ENCODE assay signal across 19 cellular contexts in the genomic region with DNA sequence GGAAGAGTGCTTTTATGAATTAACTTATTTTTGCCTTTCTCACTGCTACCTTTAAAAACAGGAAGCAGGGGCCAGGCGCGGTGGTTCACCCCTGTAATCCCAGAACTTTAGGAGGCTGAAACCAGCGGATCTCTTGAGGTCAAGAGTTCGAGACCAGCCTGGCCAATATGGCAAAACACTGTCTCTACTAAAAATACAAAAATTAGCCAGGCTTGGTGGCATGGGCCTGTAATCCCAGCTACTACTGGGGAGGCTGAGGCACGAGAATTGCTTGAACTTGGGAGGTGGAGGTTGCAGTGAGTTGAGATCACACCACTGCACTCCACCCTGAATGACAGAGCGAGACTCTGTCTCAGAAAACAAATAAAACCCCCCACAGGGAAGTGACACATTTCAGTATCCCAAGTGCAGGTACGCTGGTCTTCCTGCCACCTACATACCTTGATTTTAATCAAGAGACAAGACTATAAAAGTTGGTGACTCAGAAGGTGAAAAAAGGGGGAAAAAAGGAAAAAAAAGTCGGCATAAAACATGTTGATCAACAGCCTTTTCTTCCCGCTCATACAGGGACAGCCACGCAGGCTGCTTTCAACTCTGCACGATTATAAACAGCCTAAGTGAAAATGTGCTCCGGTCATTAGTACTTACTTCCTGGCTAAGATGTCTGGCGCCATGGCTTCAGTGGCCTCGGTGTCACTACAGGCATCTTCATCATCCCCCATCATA. TPM values are rescaled to one million over a fixed set of nuclear protein-coding genes. Genes with fewer than 3 reads are reported as not detected.
DNase-seq lines count a peak whose midpoint lies in the region; ATAC-seq and TF ChIP-seq lines count a peak whose summit lies in the region.
"Had no signal": no experiment of that assay in that cellular context is flagged by ENCODE, and none has a peak within 500 bp of the region (broad histone marks: within the 10 kb centered on the region; RNA-seq: fewer than 3 reads in every experiment).

No MANE protein-coding gene starts in this region.

- peak overlapping the region; percentile 22 for H3K4me3 Mint-ChIP-seq in activated naive CD4-positive, alpha-beta T cell treated with anti-CD3 and anti-CD28 coated beads, Interleukin-2, amount 10 ng/mL, durations not matched to agents 7 days and 5 days
- H3K4me3 Mint-ChIP-seq in natural killer cell treated with Interleukin-12 subunit alpha and Interleukin-12 subunit beta and Interleukin-15 and Interleukin-18, amount 100 ng/mL, for 72 hours, result no peak overlapping the region
- H3K4me3 Mint-ChIP-seq: B cell had no signal

- H3K27ac ChIP-seq in PC-3 (ENCODE audit: low read length), result peak overlapping the region; percentile 77
- H3K27ac ChIP-seq in Peyer's patch, result peak overlapping the region in 2 of 4 donors; percentile 15 to 32
- H3K27ac ChIP-seq: 22Rv1, epithelial cell of prostate, parathyroid adenoma had no signal

- no peaks in the 10 kb centered on the region for H3K27me3 Mint-ChIP-seq in activated naive CD4-positive, alpha-beta T cell treated with anti-CD3 and anti-CD28 coated beads, Interleukin-2, amount 10 ng/mL, durations not matched to agents 7 days and 5 days
- no peaks in the 10 kb centered on the region for H3K27me3 Mint-ChIP-seq in natural killer cell treated with Interleukin-12 subunit alpha and Interleukin-12 subunit beta and Interleukin-15 and Interleukin-18, amount 100 ng/mL, for 72 hours
- H3K27me3 Mint-ChIP-seq: B cell had no signal

- intact Hi-C loops in PC-3 (cut with micrococcal nuclease), result loop anchor here (10.0 kb wide), 1 partner anchor 840 kb away; a partner anchor contains a TSS

- H3K4me1 ChIP-seq in PC-3 (ENCODE audit: insufficient read depth, low read length) (peaks cover 23% of the 10 kb centered on the region), Peyer's patch (peaks cover 0 to 10% (median 2%) of the 10 kb centered on the region in 4 donors)
- H3K4me1 ChIP-seq: parathyroid adenoma had no signal

- peak; percentile 83 to 86 for ATAC-seq in activated CD4-positive, CD25-positive, alpha-beta regulatory T cell treated with anti-CD3 and anti-CD28 coated beads, Interleukin-2, amount 50 U/mL, for 24 hours
- ATAC-seq in PC-3, result peak; percentile 97
- no peak for ATAC-seq in natural killer cell treated with Interleukin-12 subunit alpha and Interleukin-12 subunit beta and Interleukin-15 and Interleukin-18, amount 100 ng/mL, for 72 hours
- ATAC-seq: left lobe of liver had no signal

- H3K4me2 ChIP-seq in PC-3 (ENCODE audit: low read length), result peak overlapping the region; percentile 64

- peaks cover 6% of the 10 kb centered on the region; the same call in 1 of the 2 replicates for H3K36me3 ChIP-seq in PC-3 (ENCODE audit: low read depth, low read length)
- peaks cover 0 to 41% (median 0%) of the 10 kb centered on the region in 3 donors for H3K36me3 ChIP-seq in Peyer's patch

- peaks cover 37% of the 10 kb centered on the region for H3K4me1 Mint-ChIP-seq in activated naive CD4-positive, alpha-beta T cell treated with anti-CD3 and anti-CD28 coated beads, Interleukin-2, amount 10 ng/mL, durations not matched to agents 7 days and 5 days
- peaks cover 7 to 11% of the 10 kb centered on the region in 2 donors for H3K4me1 Mint-ChIP-seq in natural killer cell treated with Interleukin-12 subunit alpha and Interleukin-12 subunit beta and Interleukin-15 and Interleukin-18, amount 100 ng/mL, for 72 hours (ENCODE audit: low read depth in 2 of 2)

- H3K9me3 ChIP-seq in PC-3 (ENCODE audit: low read length) (no peaks in the 10 kb centered on the region), Peyer's patch (no peaks in the 10 kb centered on the region)
- H3K9me3 ChIP-seq: upper lobe of left lung had no signal

- TF ChIP-seq CTCF in PC-3 (conservative IDR thresholded peaks at IDR 0.05; ENCODE audit: low read depth, low read length) (no peak), Peyer's patch (IDR thresholded peaks at IDR 0.05) (no peak)

- CTCF ChIA-PET in PC-3 (lab: Charles Lee), result interaction anchor here (1.1 kb wide), 1 partner anchor 253 kb away, joined by 5 read pairs; a partner anchor contains a TSS
- CTCF ChIA-PET in activated naive CD4-positive, alpha-beta T cell treated with anti-CD3 and anti-CD28 coated beads, Interleukin-2, amount 10 ng/mL, durations not matched to agents 7 days and 5 days (lab: Charles Lee), result interaction anchor here (1.1 to 9.5 kb wide), 8 partner anchors 12 to 262 kb away, joined by 3 to 111 read pairs (median 6); a partner anchor contains a TSS

- no peak for TF ChIP-seq POLR2A in Peyer's patch (IDR thresholded peaks at IDR 0.05)

- H3K9me2 ChIP-seq in PC-3 (replicated peaks; ENCODE audit: low read length), result no peaks in the 10 kb centered on the region

- peak overlapping the region; percentile 56 for H3K9ac ChIP-seq in PC-3 (ENCODE audit: low read length)
- H3K9ac ChIP-seq: parathyroid adenoma had no signal

- H3K9me3 Mint-ChIP-seq in activated naive CD4-positive, alpha-beta T cell treated with anti-CD3 and anti-CD28 coated beads, Interleukin-2, amount 10 ng/mL, durations not matched to agents 7 days and 5 days, result no peaks in the 10 kb centered on the region
- no peaks in the 10 kb centered on the region for H3K9me3 Mint-ChIP-seq in natural killer cell treated with Interleukin-12 subunit alpha and Interleukin-12 subunit beta and Interleukin-15 and Interleukin-18, amount 100 ng/mL, for 72 hours

- H3F3A ChIP-seq in PC-3 (ENCODE audit: low read length, unreplicated experiment), result no peaks in the 10 kb centered on the region

- DNase-seq in activated CD4-positive, CD25-positive, alpha-beta regulatory T cell (lab: John Stamatoyannopoulos, UW), result no peak
- peak; percentile 86 for DNase-seq in PC-3
- no peak for DNase-seq in activated naive CD4-positive, alpha-beta T cell treated with anti-CD3 and anti-CD28 coated beads, Interleukin-2, amount 10 ng/mL, durations not matched to agents 7 days and 5 days
- no peak for DNase-seq in natural killer cell treated with Interleukin-12 subunit alpha and Interleukin-12 subunit beta and Interleukin-15 and Interleukin-18, amount 100 ng/mL, for 72 hours (ENCODE audit: low spot score)
- no peak for DNase-seq in dedifferentiated amniotic fluid mesenchymal stem cell (ENCODE audit: extremely low spot score)
- no peak for DNase-seq in Peyer's patch
- DNase-seq in DMS 273 treated with DMSO at 0.1 percent for 48 hours (lab: John Stamatoyannopoulos, UW), result no peak
- DNase-seq: DMS153, NCI-H1436, NCI-H2171 treated with DMSO at 0.1 percent for 48 hours, NCI-H82, upper lobe of left lung had no signal

- H3K27ac Mint-ChIP-seq in activated naive CD4-positive, alpha-beta T cell treated with anti-CD3 and anti-CD28 coated beads, Interleukin-2, amount 10 ng/mL, durations not matched to agents 7 days and 5 days, result peak overlapping the region; percentile 81
- H3K27ac Mint-ChIP-seq in natural killer cell treated with Interleukin-12 subunit alpha and Interleukin-12 subunit beta and Interleukin-15 and Interleukin-18, amount 100 ng/mL, for 72 hours, result peak overlapping the region; percentile 62 to 68
- H3K27ac Mint-ChIP-seq: B cell had no signal

- peaks cover 44% of the 10 kb centered on the region for H3K36me3 Mint-ChIP-seq in activated naive CD4-positive, alpha-beta T cell treated with anti-CD3 and anti-CD28 coated beads, Interleukin-2, amount 10 ng/mL, durations not matched to agents 7 days and 5 days
- peaks cover 7% of the 10 kb centered on the region for H3K36me3 Mint-ChIP-seq in natural killer cell treated with Interleukin-12 subunit alpha and Interleukin-12 subunit beta and Interleukin-15 and Interleukin-18, amount 100 ng/mL, for 72 hours

- 0 out of 2 replicates have a peak overlapping the region, but pooled peaks have one; percentile 1 for H3K4me3 ChIP-seq in PC-3 (ENCODE audit: low read length)
- no peak overlapping the region for H3K4me3 ChIP-seq in Peyer's patch
- H3K4me3 ChIP-seq: upper lobe of left lung had no signal

- POLR2A ChIA-PET in PC-3 (lab: Charles Lee; ENCODE audit: unreplicated experiment), result no interaction called here

- H4K20me1 ChIP-seq in PC-3 (ENCODE audit: low read length), result no peaks in the 10 kb centered on the region

- H2AFZ ChIP-seq in PC-3 (ENCODE audit: low read length), result no peak overlapping the region
- H2AFZ ChIP-seq: parathyroid adenoma had no signal

- H3K79me2 ChIP-seq in PC-3 (ENCODE audit: low read length), result no peaks in the 10 kb centered on the region

- H3K27me3 ChIP-seq in PC-3 (ENCODE audit: low read length), result no peaks in the 10 kb centered on the region
- no peaks in the 10 kb centered on the region for H3K27me3 ChIP-seq in Peyer's patch
- H3K27me3 ChIP-seq: upper lobe of left lung had no signal

- BruUV-seq in PC-3 (replicated peaks; lab: Mats Ljungman, UMichigan), result TSS peak; percentile 6

RNA-seq across cellular contexts. Expression of a gene that starts 18.8 kb away (rescaled TPM):
- total RNA-seq in PC-3 (2014; rRNA removed), result 132 and 150 TPM in 2 replicates
- total RNA-seq in natural killer cell treated with Interleukin-12 subunit alpha and Interleukin-12 subunit beta and Interleukin-15 and Interleukin-18, amount 100 ng/mL, for 72 hours, result 10 to 100 TPM; 47.5 to 56.3 TPM
- 10 to 100 TPM; 48.2 to 79.8 (median 66.0) TPM for total RNA-seq in Peyer's patch

RNA-seq across cellular contexts. Expression of a gene that starts 59.4 kb away (rescaled TPM):
- total RNA-seq in PC-3 (2014; rRNA removed), result 0.29 TPM in 1 of 2 replicates, not detected in the other
- total RNA-seq in natural killer cell treated with Interleukin-12 subunit alpha and Interleukin-12 subunit beta and Interleukin-15 and Interleukin-18, amount 100 ng/mL, for 72 hours, result not detected
- 10 to 100 TPM; 22.3 to 68.2 (median 35.6) TPM for total RNA-seq in Peyer's patch
- total RNA-seq: HT1080 had no signal

Comparison
In these comparisons a context has a peak if more than half of its experiments do, and no peak if none do; other contexts are left out.
1. ATAC-seq: peak in activated CD4-positive, CD25-positive, alpha-beta regulatory T cell treated with anti-CD3 and anti-CD28 coated beads, Interleukin-2, amount 50 U/mL, for 24 hours (2 of 2) and PC-3 (single experiment); none in natural killer cell treated with Interleukin-12 subunit alpha and Interleukin-12 subunit beta and Interleukin-15 and Interleukin-18, amount 100 ng/mL, for 72 hours (0 of 2).
2. RNA of a gene that starts 59.4 kb away (total RNA-seq): 22.3 to 68.2 TPM in Peyer's patch; 0.29 TPM in PC-3 and not detected in natural killer cell treated with Interleukin-12 subunit alpha and Interleukin-12 subunit beta and Interleukin-15 and Interleukin-18, amount 100 ng/mL, for 72 hours; every median in the first group is over 10 times any median in the second.